8 cellular contexts compared by ENCODE assay signal in genomic region chr16:47258874-47259461, GRCh38.
DNase-seq lines count a peak whose midpoint lies in the region; ATAC-seq and TF ChIP-seq lines count a peak whose summit lies in the region.

No MANE protein-coding gene starts in this region.

- ATAC-seq in GM18511 (IDR thresholded peaks at IDR 0.05; ENCODE audit: unreplicated experiment) (no peak), GM18873 (IDR thresholded peaks at IDR 0.05; ENCODE audit: low FRiP score, unreplicated experiment) (no peak)

- no peaks in the 10 kb centered on the region for H3K9me3 ChIP-seq in transverse colon

- H3K4me1 ChIP-seq in transverse colon, result no peaks in the 10 kb centered on the region

- no peak overlapping the region for H3K4me3 ChIP-seq in transverse colon

- in situ Hi-C loops in transverse colon (cut with MboI; ENCODE audit: low pct_ligation_motif_present in 1 of 4, low pct_unique_long_range_greater_than_20kb in 1 of 4, low sequenced_read_pairs in 3 of 4), result no loop called here

- DNase-seq in NCI-H82 (lab: John Stamatoyannopoulos, UW) (peak; percentile 46), NCI-H82 treated with DMSO at 0.1 percent for 48 hours (lab: John Stamatoyannopoulos, UW; ENCODE audit: unreplicated experiment) (no peak), HCEC 1CT (peak; percentile 8), RPMI7951 (ENCODE audit: low read depth) (peak; percentile 35), fibroblast of the conjunctiva (ENCODE audit: low read depth) (peak; percentile 2), transverse colon (no peak)

- no peak for TF ChIP-seq POLR2A in transverse colon (IDR thresholded peaks at IDR 0.05)

- H3K36me3 ChIP-seq in transverse colon, result peaks cover 0 to 18% (median 0%) of the 10 kb centered on the region in 4 donors

- no peak for TF ChIP-seq EP300 in transverse colon (IDR thresholded peaks at IDR 0.05; ENCODE audit: low read depth)

- peak; percentile 25 to 47 (median 46) for TF ChIP-seq CTCF in transverse colon (IDR thresholded peaks at IDR 0.05)

- H3K27ac ChIP-seq in transverse colon, result no peak overlapping the region

- no peaks in the 10 kb centered on the region for H3K27me3 ChIP-seq in transverse colon

- WGBS in transverse colon (ENCODE audit: low coverage in 1 of 2), 2 donors, result 62 to 92% methylated on average over 2 of the region's 2 CpGs

- intact Hi-C loops in transverse colon (cut with DNase I; ENCODE audit: low total_unique reads), result no loop called here

Comparison
In these comparisons a context has a peak if more than half of its experiments do, and no peak if none do; other contexts are left out.
1. DNase-seq: peak in NCI-H82 (single experiment), HCEC 1CT (single experiment), RPMI7951 (single experiment) and fibroblast of the conjunctiva (single experiment); none in NCI-H82 treated with DMSO at 0.1 percent for 48 hours (single experiment) and transverse colon (single experiment).